In genomic region chr2:182999348-183000028, GRCh38 we compare ENCODE assay signal across 27 cellular contexts. TPM values are rescaled to one million over a fixed set of nuclear protein-coding genes. Genes with fewer than 3 reads are reported as not detected.
DNase-seq lines count a peak whose midpoint lies in the region; ATAC-seq, FAIRE-seq and TF ChIP-seq lines count a peak whose summit lies in the region.
"Had no signal": no experiment of that assay in that cellular context is flagged by ENCODE, and none has a peak within 500 bp of the region (broad histone marks: within the 10 kb centered on the region; RNA-seq: fewer than 3 reads in every experiment).

No MANE protein-coding gene starts in this region.

- H3K27ac Mint-ChIP-seq in Calu3 (ENCODE audit: unreplicated experiment) (peak overlapping the region; percentile 44), type B pancreatic cell (no peak overlapping the region)
- H3K27ac Mint-ChIP-seq: CD14-positive monocyte; CD4-positive, alpha-beta T cell; CD8-positive, alpha-beta memory T cell had no signal

- H3K36me3 Mint-ChIP-seq in Calu3 (ENCODE audit: insufficient read depth, unreplicated experiment), result peaks cover 49% of the 10 kb centered on the region
- H3K36me3 Mint-ChIP-seq in type B pancreatic cell, result peaks cover 44% of the 10 kb centered on the region
- H3K36me3 Mint-ChIP-seq: CD14-positive monocyte had no signal

- no peaks in the 10 kb centered on the region for H3K27me3 ChIP-seq in K562 (ENCODE audit: control insufficient read depth in 2 of 2, insufficient read depth in 2 of 2, low read length in 2 of 2)
- H3K27me3 ChIP-seq: BE2C; BLaER1 treated with 17β-estradiol and CSF1 and Interleukin-3, amounts not matched to agents 10 nM and 100 nM had no signal

- H3K9me3 ChIP-seq in HEK293 (ENCODE audit: control insufficient read depth, insufficient read depth, low read depth, low read length) (no peaks in the 10 kb centered on the region), K562 (replicated peaks; ENCODE audit: control insufficient read depth, insufficient read depth, low read depth, low read length) (no peaks in the 10 kb centered on the region), mucosa of descending colon (no peaks in the 10 kb centered on the region)
- H3K9me3 ChIP-seq: A549; BE2C; BLaER1 treated with 17β-estradiol and CSF1 and Interleukin-3, amounts not matched to agents 10 nM and 100 nM had no signal

- peaks cover 46% of the 10 kb centered on the region for H3K79me2 ChIP-seq in K562 (ENCODE audit: control insufficient read depth, insufficient read depth, low read length)

- intact Hi-C loops in Calu3 (cut with micrococcal nuclease; ENCODE audit: unreplicated experiment), result no loop called here
- intact Hi-C loops in K562 (cut with micrococcal nuclease), result no loop called here
- intact Hi-C loops in mucosa of descending colon (cut with DNase I, micrococcal nuclease), result no loop called here

- POLR2A ChIA-PET in HEK293 (lab: Yijun Ruan, JAX), result no interaction called here
- POLR2A ChIA-PET in K562 (lab: Yijun Ruan, JAX), result interaction anchor here (1.3 to 2.0 kb wide), 4 partner anchors 9 to 100 kb away, joined by 3 to 9 read pairs (median 6); no protein-coding TSS in a partner anchor

- CTCF ChIA-PET in Calu3 (lab: Charles Lee), result no interaction called here
- CTCF ChIA-PET in HEK293 (lab: Yijun Ruan, JAX), result no interaction called here
- CTCF ChIA-PET in K562 (lab: Yijun Ruan, JAX; ENCODE audit: low intra/inter-chr PET ratio), result no interaction called here

- H2AFZ ChIP-seq in K562 (ENCODE audit: low read depth, low read length), result no peak overlapping the region
- H2AFZ ChIP-seq: GM23248 had no signal

- H3K4me3 Mint-ChIP-seq in Calu3 (ENCODE audit: low read depth, unreplicated experiment) (no peak overlapping the region), type B pancreatic cell (no peak overlapping the region)
- H3K4me3 Mint-ChIP-seq: CD4-positive, alpha-beta T cell; CD8-positive, alpha-beta memory T cell; H9 had no signal

- no peak overlapping the region for H3K4me2 ChIP-seq in K562 (ENCODE audit: insufficient read depth, low read length)
- H3K4me2 ChIP-seq: A549; BLaER1 treated with 17β-estradiol and CSF1 and Interleukin-3, amounts not matched to agents 10 nM and 100 nM had no signal

- no peak for TF ChIP-seq POLR2A in K562 (conservative IDR thresholded peaks at IDR 0.05)

- TF ChIP-seq CTCF in Calu3 (IDR thresholded peaks at IDR 0.05; ENCODE audit: unreplicated experiment), result no peak
- no peak for TF ChIP-seq CTCF in HEK293 (tag by site-specific recombination; IDR thresholded peaks at IDR 0.05)
- TF ChIP-seq CTCF in K562 (IDR thresholded peaks at IDR 0.05 in 2 of 3, conservative IDR thresholded peaks at IDR 0.05 in 1 of 3; ENCODE audit: insufficient read depth in 2 of 3, low read depth in 1 of 3, low read length in 3 of 3), result no peak
- TF ChIP-seq CTCF in mucosa of descending colon (IDR thresholded peaks at IDR 0.05), result no peak
- no peak for TF ChIP-seq CTCF in type B pancreatic cell (conservative IDR thresholded peaks at IDR 0.05)

- no peak for TF ChIP-seq RAD21 in K562 (CRISPR knock-in tag; conservative IDR thresholded peaks at IDR 0.05 in 1 of 2, IDR thresholded peaks at IDR 0.05 in 1 of 2)

- H3K9me3 Mint-ChIP-seq in Calu3 (ENCODE audit: low read depth, unreplicated experiment) (no peaks in the 10 kb centered on the region), type B pancreatic cell (no peaks in the 10 kb centered on the region)
- H3K9me3 Mint-ChIP-seq: CD4-positive, alpha-beta T cell; CD8-positive, alpha-beta memory T cell; H9 had no signal

- peaks cover 16 to 58% of the 10 kb centered on the region in 2 experiments for H3K36me3 ChIP-seq in HEK293 (ENCODE audit: control insufficient read depth in 2 of 2, insufficient read depth in 1 of 2, low read length in 2 of 2)
- peaks cover 74% of the 10 kb centered on the region for H3K36me3 ChIP-seq in K562 (ENCODE audit: control insufficient read depth, insufficient read depth, low read length)
- H3K36me3 ChIP-seq in mucosa of descending colon (ENCODE audit: low read depth), result no peaks in the 10 kb centered on the region
- H3K36me3 ChIP-seq: BLaER1 treated with 17β-estradiol and CSF1 and Interleukin-3, amounts not matched to agents 10 nM and 100 nM had no signal

- no peak overlapping the region for H3K4me3 ChIP-seq in HEK293 (ENCODE audit: low read depth, low read length)
- H3K4me3 ChIP-seq in K562, result no peak overlapping the region
- no peak overlapping the region for H3K4me3 ChIP-seq in mucosa of descending colon
- H3K4me3 ChIP-seq: A549; BLaER1 treated with 17β-estradiol and CSF1 and Interleukin-3, amounts not matched to agents 10 nM and 100 nM; GM12878; GM23248 had no signal

- H3K4me1 Mint-ChIP-seq in Calu3 (ENCODE audit: low read depth, unreplicated experiment) (no peaks in the 10 kb centered on the region), type B pancreatic cell (ENCODE audit: unreplicated experiment) (no peaks in the 10 kb centered on the region)
- H3K4me1 Mint-ChIP-seq: CD14-positive monocyte; CD8-positive, alpha-beta memory T cell had no signal

- no TSS peak for BruUV-seq in Calu3 (replicated peaks; lab: Mats Ljungman, UMichigan)
- BruUV-seq in K562 (replicated peaks; lab: Mats Ljungman, UMichigan), result no TSS peak

- DNase-seq in Calu3 (no peak), K562 (ENCODE audit: extremely low read depth in 1 of 4, low spot score in 3 of 4) (no peak), DMS79 (lab: John Stamatoyannopoulos, UW) (no peak), mucosa of descending colon (no peak), type B pancreatic cell (ENCODE audit: extremely low spot score, unreplicated experiment) (no peak)
- DNase-seq: 8988T; ACHN; AML-193; BE2C; CD4-positive, alpha-beta T cell; CD8-positive, alpha-beta memory T cell; COR-L47; DMS153; EL; GDM1; GM23248; H9 had no signal

- TF ChIP-seq EP300 in K562 (IDR thresholded peaks at IDR 0.05; ENCODE audit: low read length), result no peak

- H4K20me1 ChIP-seq in K562 (replicated peaks; ENCODE audit: control insufficient read depth, insufficient read depth, low read length), result no peaks in the 10 kb centered on the region
- H4K20me1 ChIP-seq: BLaER1 treated with 17β-estradiol and CSF1 and Interleukin-3, amounts not matched to agents 10 nM and 100 nM had no signal

- in situ Hi-C loops in K562 (cut with MboI), result no loop called here

- H3K9ac ChIP-seq in K562 (ENCODE audit: insufficient read depth in 1 of 2, low read depth in 2 of 2, low read length in 2 of 2), result no peak overlapping the region
- H3K9ac ChIP-seq: BLaER1 treated with 17β-estradiol and CSF1 and Interleukin-3, amounts not matched to agents 10 nM and 100 nM; GM23248 had no signal

- H3K4me1 ChIP-seq in HEK293 (ENCODE audit: control insufficient read depth, insufficient read depth, low read length), result no peaks in the 10 kb centered on the region
- H3K4me1 ChIP-seq in K562 (replicated peaks in 1 of 2; ENCODE audit: control insufficient read depth in 2 of 2, insufficient read depth in 2 of 2, low read length in 2 of 2), result peaks cover 2 to 5% of the 10 kb centered on the region in 2 experiments; a peak in 3 of 5 replicates
- no peaks in the 10 kb centered on the region for H3K4me1 ChIP-seq in mucosa of descending colon (ENCODE audit: low read depth)
- H3K4me1 ChIP-seq: A549; BE2C; BLaER1 treated with 17β-estradiol and CSF1 and Interleukin-3, amounts not matched to agents 10 nM and 100 nM had no signal

- no peaks in the 10 kb centered on the region for H3K9me1 ChIP-seq in K562 (ENCODE audit: control insufficient read depth, insufficient read depth, low read length)

- 95% methylated on average over 3 of the region's 3 CpGs for WGBS in K562 (ENCODE audit: insufficient coverage, low coverage, missing lambda C conversion rate)

- peak; percentile 51 for ATAC-seq in GM18867 (IDR thresholded peaks at IDR 0.05; ENCODE audit: unreplicated experiment)
- no peak for ATAC-seq in K562
- ATAC-seq in mucosa of descending colon, result no peak
- no peak for ATAC-seq in GM18498 (IDR thresholded peaks at IDR 0.05; ENCODE audit: unreplicated experiment)
- ATAC-seq: A549, GM12878 had no signal

- H3K27ac ChIP-seq in HEK293 (ENCODE audit: extremely low read depth, low read depth, low read length) (no peak overlapping the region), K562 (ENCODE audit: extremely low read depth, low read depth, low read length) (no peak overlapping the region)
- H3K27ac ChIP-seq: A549; BLaER1 treated with 17β-estradiol and CSF1 and Interleukin-3, amounts not matched to agents 10 nM and 100 nM; GM23248 had no signal

- H3K27me3 Mint-ChIP-seq in Calu3 (ENCODE audit: unreplicated experiment), result no peaks in the 10 kb centered on the region
- H3K27me3 Mint-ChIP-seq in type B pancreatic cell, result no peaks in the 10 kb centered on the region
- H3K27me3 Mint-ChIP-seq: CD4-positive, alpha-beta T cell; CD8-positive, alpha-beta memory T cell had no signal

- FAIRE-seq in K562 (lab: Jason Lieb, UNC), result no peak
- FAIRE-seq: A549, GM12878, GM18507, GM19239, H1 had no signal

TF ChIP-seq in HEK293, 187 proteins besides CTCF, POLR2A, EP300 and RAD21:
- TF ChIP-seq ZNF146 (tag by site-specific recombination; IDR thresholded peaks at IDR 0.05) (peak; percentile 73; the same call in 1 of the 2 replicates), ZEB2 (tag by site-specific recombination; IDR thresholded peaks at IDR 0.05) (no peak)

TF ChIP-seq in K562, 482 proteins besides CTCF, POLR2A, EP300 and RAD21:
- TF ChIP-seq HNRNPK (IDR thresholded peaks at IDR 0.05; ENCODE audit: low read depth, low read length, poor library complexity, severe bottlenecking) (no peak), ZNF146 (CRISPR knock-in tag; IDR thresholded peaks at IDR 0.05; ENCODE audit: unreplicated experiment) (peak; percentile 53)

RNA-seq across cellular contexts. Expression of gene NCKAP1, which starts 38.8 kb away (rescaled TPM):
- total RNA-seq in Calu3 (2022), result 143 and 157 TPM in 2 replicates
- total RNA-seq in K562 (2011; cell fraction: chromatin; rRNA removed; ENCODE audit: low replicate concordance), result 95.8 and 462 TPM in 2 replicates
- total RNA-seq in K562 (2011; cell fraction: nucleolus; rRNA removed), result 43.0 and 60.9 TPM in 2 replicates
- 111 and 144 TPM in 2 replicates for total RNA-seq in K562 (2011; cell fraction: nucleoplasm; rRNA removed)
- total RNA-seq in K562 (2014; rRNA removed), result 39.7 and 43.9 TPM in 2 replicates
- total RNA-seq in K562 (2014; rRNA removed; fragmentation: Illumina TruSeq; extraction: Trizol), result 120 and 136 TPM in 2 replicates
- total RNA-seq in K562 (2015; rRNA removed; fragmentation: Illumina TruSeq; extraction: Trizol), result 91.0 and 99.2 TPM in 2 replicates
- total RNA-seq in K562 (2021), result 86.6 and 88.7 TPM in 2 replicates
- polyA plus RNA-seq in K562 (2011; rRNA removed), result 120 and 153 TPM in 2 replicates
- polyA plus RNA-seq in K562 (2011; cell fraction: cytosol; rRNA removed), result 39.5 and 56.7 TPM in 2 replicates
- 70.5 and 141 TPM in 2 replicates for polyA plus RNA-seq in K562 (2011; cell fraction: nucleus; rRNA removed)
- polyA plus RNA-seq in K562 (2012), result 60.8 and 92.5 TPM in 2 replicates
- 78.2 and 89.6 TPM in 2 replicates for polyA plus RNA-seq in K562 (2014; fragmentation: Illumina TruSeq; extraction: Trizol)
- polyA plus RNA-seq in K562 (2014; fragmentation: Nextera tagmentation; extraction: Ambion mirVana), result 10 to 100 TPM; 34.0 to 35.1 TPM
- 56.7 and 60.5 TPM in 2 replicates for polyA plus RNA-seq in K562 (2014; rRNA removed)
- 194 and 201 TPM in 2 replicates for polyA minus RNA-seq in K562 (2011; rRNA and poly(A)+ RNA removed)
- 31.1 and 55.4 TPM in 2 replicates for polyA minus RNA-seq in K562 (2011; cell fraction: cytosol; rRNA and poly(A)+ RNA removed)
- 74.7 and 132 TPM in 2 replicates for polyA minus RNA-seq in K562 (2011; cell fraction: nucleus; rRNA and poly(A)+ RNA removed)
- total RNA-seq in mucosa of descending colon, result 100 to 1,000 TPM in 1 of 3 donors, 10 to 100 TPM in 2; 81.5 to 194 (median 87.2) TPM
- total RNA-seq in type B pancreatic cell (ENCODE audit: low replicate concordance), result 104 and 131 TPM in 2 replicates
- polyA plus RNA-seq: CD14-positive monocyte had no signal
